In the genomic region with DNA sequence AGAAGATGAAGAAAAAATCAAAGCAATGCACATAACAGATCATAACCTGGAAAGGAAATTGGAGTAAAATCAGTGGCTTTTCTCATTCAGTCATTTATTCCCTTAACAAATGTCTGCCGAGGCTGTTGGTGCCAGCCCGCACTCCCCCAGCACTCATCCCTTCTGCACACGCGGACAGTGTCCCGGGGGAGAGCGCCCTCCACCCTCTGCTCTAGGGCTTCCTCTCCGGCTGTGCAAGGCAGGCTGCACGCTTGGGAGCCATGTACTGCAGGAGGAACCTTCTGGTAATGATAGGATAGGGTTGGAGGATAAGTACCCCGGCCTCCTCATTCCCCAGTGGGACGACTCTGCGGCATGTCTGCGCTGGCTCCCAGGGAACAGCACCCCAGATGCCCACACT, we compare ENCODE assay signal across 6 cellular contexts.
"Had no signal": no experiment of that assay in that cellular context is flagged by ENCODE, and none has a peak within 500 bp of the region (broad histone marks: within the 10 kb centered on the region; RNA-seq: fewer than 3 reads in every experiment).

No MANE protein-coding gene starts in this region.

- DNase-seq: GM23248, H9, HCEC 1CT, IMR-90, KG1 had no signal

- H3K4me3 ChIP-seq: GM23248, K562 had no signal

- H2AFZ ChIP-seq: GM23248 had no signal

- H3K4me3 Mint-ChIP-seq: H9 had no signal

- ATAC-seq: K562 had no signal

- H3K27ac ChIP-seq: GM23248 had no signal

- H3K9ac ChIP-seq: GM23248 had no signal
